Comparison of ENCODE assay signal across 1 cellular context in the genomic region with DNA sequence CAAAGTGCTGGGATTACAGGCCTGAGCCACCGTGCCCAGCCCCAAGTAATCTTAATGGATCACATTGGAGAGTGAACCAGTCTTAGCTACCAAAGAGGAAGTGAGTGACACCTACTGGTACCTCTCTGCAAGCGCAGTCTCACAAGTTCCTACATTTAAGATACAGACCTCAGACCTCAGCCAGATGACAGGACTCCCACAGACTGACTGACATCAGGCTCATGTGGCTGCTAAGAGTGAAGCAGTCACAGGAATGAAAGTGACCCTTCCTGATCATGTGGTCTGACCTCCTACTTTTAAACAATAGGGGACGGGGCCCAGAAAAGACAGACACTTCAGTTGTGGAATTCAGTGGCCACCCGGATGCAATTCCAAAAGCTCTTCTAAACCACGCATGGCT.
A peak's percentile ranks its signal among the peaks of the same experiment; 100 is the strongest.
TF ChIP-seq lines count a peak whose summit lies in the region.

No MANE protein-coding gene starts in this region.

TF ChIP-seq in GM12878, 131 proteins besides CTCF, POLR2A, EP300 and RAD21 (continued from another document):
- TF ChIP-seq, protein P1, sequence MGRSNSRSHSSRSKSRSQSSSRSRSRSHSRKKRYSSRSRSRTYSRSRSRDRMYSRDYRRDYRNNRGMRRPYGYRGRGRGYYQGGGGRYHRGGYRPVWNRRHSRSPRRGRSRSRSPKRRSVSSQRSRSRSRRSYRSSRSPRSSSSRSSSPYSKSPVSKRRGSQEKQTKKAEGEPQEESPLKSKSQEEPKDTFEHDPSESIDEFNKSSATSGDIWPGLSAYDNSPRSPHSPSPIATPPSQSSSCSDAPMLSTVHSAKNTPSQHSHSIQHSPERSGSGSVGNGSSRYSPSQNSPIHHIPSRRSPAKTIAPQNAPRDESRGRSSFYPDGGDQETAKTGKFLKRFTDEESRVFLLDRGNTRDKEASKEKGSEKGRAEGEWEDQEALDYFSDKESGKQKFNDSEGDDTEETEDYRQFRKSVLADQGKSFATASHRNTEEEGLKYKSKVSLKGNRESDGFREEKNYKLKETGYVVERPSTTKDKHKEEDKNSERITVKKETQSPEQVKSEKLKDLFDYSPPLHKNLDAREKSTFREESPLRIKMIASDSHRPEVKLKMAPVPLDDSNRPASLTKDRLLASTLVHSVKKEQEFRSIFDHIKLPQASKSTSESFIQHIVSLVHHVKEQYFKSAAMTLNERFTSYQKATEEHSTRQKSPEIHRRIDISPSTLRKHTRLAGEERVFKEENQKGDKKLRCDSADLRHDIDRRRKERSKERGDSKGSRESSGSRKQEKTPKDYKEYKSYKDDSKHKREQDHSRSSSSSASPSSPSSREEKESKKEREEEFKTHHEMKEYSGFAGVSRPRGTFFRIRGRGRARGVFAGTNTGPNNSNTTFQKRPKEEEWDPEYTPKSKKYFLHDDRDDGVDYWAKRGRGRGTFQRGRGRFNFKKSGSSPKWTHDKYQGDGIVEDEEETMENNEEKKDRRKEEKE (IDR thresholded peaks at IDR 0.05) = no peak
- TF ChIP-seq TCF3 (IDR thresholded peaks at IDR 0.05; ENCODE audit: borderline replicate concordance, insufficient read depth, low read depth, low read length) = no peak
- TF ChIP-seq RFX5 (IDR thresholded peaks at IDR 0.05; ENCODE audit: low read depth, low read length) = no peak
- TF ChIP-seq TCF12 (IDR thresholded peaks at IDR 0.05; ENCODE audit: low read depth, low read length) = no peak
- TF ChIP-seq SPI1 (IDR thresholded peaks at IDR 0.05; ENCODE audit: borderline replicate concordance, insufficient read depth, low read depth, low read length) = peak; percentile 73
- TF ChIP-seq SMC3 (IDR thresholded peaks at IDR 0.05; ENCODE audit: borderline replicate concordance, low read length) = peak; percentile 44; the same call in 1 of the 2 replicates
- TF ChIP-seq, protein P2, sequence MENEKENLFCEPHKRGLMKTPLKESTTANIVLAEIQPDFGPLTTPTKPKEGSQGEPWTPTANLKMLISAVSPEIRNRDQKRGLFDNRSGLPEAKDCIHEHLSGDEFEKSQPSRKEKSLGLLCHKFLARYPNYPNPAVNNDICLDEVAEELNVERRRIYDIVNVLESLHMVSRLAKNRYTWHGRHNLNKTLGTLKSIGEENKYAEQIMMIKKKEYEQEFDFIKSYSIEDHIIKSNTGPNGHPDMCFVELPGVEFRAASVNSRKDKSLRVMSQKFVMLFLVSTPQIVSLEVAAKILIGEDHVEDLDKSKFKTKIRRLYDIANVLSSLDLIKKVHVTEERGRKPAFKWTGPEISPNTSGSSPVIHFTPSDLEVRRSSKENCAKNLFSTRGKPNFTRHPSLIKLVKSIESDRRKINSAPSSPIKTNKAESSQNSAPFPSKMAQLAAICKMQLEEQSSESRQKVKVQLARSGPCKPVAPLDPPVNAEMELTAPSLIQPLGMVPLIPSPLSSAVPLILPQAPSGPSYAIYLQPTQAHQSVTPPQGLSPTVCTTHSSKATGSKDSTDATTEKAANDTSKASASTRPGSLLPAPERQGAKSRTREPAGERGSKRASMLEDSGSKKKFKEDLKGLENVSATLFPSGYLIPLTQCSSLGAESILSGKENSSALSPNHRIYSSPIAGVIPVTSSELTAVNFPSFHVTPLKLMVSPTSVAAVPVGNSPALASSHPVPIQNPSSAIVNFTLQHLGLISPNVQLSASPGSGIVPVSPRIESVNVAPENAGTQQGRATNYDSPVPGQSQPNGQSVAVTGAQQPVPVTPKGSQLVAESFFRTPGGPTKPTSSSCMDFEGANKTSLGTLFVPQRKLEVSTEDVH (IDR thresholded peaks at IDR 0.05; ENCODE audit: low read depth, partially characterized antibody) = no peak
- no peak for TF ChIP-seq MTA2 (IDR thresholded peaks at IDR 0.05; ENCODE audit: low read depth)
- TF ChIP-seq HCFC1 (IDR thresholded peaks at IDR 0.05; ENCODE audit: low read length) = no peak
- no peak for TF ChIP-seq JUNB (IDR thresholded peaks at IDR 0.05)
- TF ChIP-seq NR2C2 (IDR thresholded peaks at IDR 0.05; ENCODE audit: borderline replicate concordance, control insufficient read depth, insufficient read length, low read depth) = no peak
- TF ChIP-seq ZNF274 (IDR thresholded peaks at IDR 0.05; ENCODE audit: insufficient read depth, insufficient read length) = no peak
- TF ChIP-seq, protein P3, sequence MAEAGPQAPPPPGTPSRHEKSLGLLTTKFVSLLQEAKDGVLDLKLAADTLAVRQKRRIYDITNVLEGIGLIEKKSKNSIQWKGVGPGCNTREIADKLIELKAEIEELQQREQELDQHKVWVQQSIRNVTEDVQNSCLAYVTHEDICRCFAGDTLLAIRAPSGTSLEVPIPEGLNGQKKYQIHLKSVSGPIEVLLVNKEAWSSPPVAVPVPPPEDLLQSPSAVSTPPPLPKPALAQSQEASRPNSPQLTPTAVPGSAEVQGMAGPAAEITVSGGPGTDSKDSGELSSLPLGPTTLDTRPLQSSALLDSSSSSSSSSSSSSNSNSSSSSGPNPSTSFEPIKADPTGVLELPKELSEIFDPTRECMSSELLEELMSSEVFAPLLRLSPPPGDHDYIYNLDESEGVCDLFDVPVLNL (IDR thresholded peaks at IDR 0.05; ENCODE audit: low read depth, low read length) = no peak
- no peak for TF ChIP-seq NFYA (IDR thresholded peaks at IDR 0.05; ENCODE audit: borderline replicate concordance, low read depth, low read length)
- TF ChIP-seq, protein P4, sequence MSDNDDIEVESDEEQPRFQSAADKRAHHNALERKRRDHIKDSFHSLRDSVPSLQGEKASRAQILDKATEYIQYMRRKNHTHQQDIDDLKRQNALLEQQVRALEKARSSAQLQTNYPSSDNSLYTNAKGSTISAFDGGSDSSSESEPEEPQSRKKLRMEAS (IDR thresholded peaks at IDR 0.05; ENCODE audit: low read depth, low read length) = no peak
- TF ChIP-seq IKZF2 (IDR thresholded peaks at IDR 0.05) = peak; percentile 12 to 47; a peak in 2 of 4 replicates
- TF ChIP-seq BACH1 (IDR thresholded peaks at IDR 0.05; ENCODE audit: borderline replicate concordance) = no peak
- no peak for TF ChIP-seq ESRRA (IDR thresholded peaks at IDR 0.05; ENCODE audit: low read length)
- TF ChIP-seq, protein P5, sequence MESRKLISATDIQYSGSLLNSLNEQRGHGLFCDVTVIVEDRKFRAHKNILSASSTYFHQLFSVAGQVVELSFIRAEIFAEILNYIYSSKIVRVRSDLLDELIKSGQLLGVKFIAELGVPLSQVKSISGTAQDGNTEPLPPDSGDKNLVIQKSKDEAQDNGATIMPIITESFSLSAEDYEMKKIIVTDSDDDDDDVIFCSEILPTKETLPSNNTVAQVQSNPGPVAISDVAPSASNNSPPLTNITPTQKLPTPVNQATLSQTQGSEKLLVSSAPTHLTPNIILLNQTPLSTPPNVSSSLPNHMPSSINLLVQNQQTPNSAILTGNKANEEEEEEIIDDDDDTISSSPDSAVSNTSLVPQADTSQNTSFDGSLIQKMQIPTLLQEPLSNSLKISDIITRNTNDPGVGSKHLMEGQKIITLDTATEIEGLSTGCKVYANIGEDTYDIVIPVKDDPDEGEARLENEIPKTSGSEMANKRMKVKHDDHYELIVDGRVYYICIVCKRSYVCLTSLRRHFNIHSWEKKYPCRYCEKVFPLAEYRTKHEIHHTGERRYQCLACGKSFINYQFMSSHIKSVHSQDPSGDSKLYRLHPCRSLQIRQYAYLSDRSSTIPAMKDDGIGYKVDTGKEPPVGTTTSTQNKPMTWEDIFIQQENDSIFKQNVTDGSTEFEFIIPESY (IDR thresholded peaks at IDR 0.05) = no peak
- no peak for TF ChIP-seq NFIC (IDR thresholded peaks at IDR 0.05; ENCODE audit: low read depth, low read length)
- TF ChIP-seq, protein P6, sequence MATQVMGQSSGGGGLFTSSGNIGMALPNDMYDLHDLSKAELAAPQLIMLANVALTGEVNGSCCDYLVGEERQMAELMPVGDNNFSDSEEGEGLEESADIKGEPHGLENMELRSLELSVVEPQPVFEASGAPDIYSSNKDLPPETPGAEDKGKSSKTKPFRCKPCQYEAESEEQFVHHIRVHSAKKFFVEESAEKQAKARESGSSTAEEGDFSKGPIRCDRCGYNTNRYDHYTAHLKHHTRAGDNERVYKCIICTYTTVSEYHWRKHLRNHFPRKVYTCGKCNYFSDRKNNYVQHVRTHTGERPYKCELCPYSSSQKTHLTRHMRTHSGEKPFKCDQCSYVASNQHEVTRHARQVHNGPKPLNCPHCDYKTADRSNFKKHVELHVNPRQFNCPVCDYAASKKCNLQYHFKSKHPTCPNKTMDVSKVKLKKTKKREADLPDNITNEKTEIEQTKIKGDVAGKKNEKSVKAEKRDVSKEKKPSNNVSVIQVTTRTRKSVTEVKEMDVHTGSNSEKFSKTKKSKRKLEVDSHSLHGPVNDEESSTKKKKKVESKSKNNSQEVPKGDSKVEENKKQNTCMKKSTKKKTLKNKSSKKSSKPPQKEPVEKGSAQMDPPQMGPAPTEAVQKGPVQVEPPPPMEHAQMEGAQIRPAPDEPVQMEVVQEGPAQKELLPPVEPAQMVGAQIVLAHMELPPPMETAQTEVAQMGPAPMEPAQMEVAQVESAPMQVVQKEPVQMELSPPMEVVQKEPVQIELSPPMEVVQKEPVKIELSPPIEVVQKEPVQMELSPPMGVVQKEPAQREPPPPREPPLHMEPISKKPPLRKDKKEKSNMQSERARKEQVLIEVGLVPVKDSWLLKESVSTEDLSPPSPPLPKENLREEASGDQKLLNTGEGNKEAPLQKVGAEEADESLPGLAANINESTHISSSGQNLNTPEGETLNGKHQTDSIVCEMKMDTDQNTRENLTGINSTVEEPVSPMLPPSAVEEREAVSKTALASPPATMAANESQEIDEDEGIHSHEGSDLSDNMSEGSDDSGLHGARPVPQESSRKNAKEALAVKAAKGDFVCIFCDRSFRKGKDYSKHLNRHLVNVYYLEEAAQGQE (IDR thresholded peaks at IDR 0.05; ENCODE audit: low read depth, low read length) = no peak
- TF ChIP-seq SRF (IDR thresholded peaks at IDR 0.05; ENCODE audit: low read depth in 2 of 2, low read length in 2 of 2) = no peak
- no peak for TF ChIP-seq RB1 (IDR thresholded peaks at IDR 0.05; ENCODE audit: borderline replicate concordance)
- TF ChIP-seq WRNIP1 (IDR thresholded peaks at IDR 0.05; ENCODE audit: borderline replicate concordance, low read depth, low read length) = no peak
- TF ChIP-seq, protein P7, sequence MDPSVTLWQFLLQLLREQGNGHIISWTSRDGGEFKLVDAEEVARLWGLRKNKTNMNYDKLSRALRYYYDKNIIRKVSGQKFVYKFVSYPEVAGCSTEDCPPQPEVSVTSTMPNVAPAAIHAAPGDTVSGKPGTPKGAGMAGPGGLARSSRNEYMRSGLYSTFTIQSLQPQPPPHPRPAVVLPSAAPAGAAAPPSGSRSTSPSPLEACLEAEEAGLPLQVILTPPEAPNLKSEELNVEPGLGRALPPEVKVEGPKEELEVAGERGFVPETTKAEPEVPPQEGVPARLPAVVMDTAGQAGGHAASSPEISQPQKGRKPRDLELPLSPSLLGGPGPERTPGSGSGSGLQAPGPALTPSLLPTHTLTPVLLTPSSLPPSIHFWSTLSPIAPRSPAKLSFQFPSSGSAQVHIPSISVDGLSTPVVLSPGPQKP (IDR thresholded peaks at IDR 0.05; ENCODE audit: low read depth, low read length) = no peak
- TF ChIP-seq ASH2L (IDR thresholded peaks at IDR 0.05; ENCODE audit: borderline replicate concordance, low read depth) = no peak
- no peak for TF ChIP-seq MEF2B (IDR thresholded peaks at IDR 0.05; ENCODE audit: partially characterized antibody, poor library complexity, severe bottlenecking)
- TF ChIP-seq YY1 (IDR thresholded peaks at IDR 0.05; ENCODE audit: low read depth, low read length) = 0 out of 2 replicates have a peak, but pooled peaks have one; percentile 46
- no peak for TF ChIP-seq ZNF24 (IDR thresholded peaks at IDR 0.05)
- TF ChIP-seq, protein P8, sequence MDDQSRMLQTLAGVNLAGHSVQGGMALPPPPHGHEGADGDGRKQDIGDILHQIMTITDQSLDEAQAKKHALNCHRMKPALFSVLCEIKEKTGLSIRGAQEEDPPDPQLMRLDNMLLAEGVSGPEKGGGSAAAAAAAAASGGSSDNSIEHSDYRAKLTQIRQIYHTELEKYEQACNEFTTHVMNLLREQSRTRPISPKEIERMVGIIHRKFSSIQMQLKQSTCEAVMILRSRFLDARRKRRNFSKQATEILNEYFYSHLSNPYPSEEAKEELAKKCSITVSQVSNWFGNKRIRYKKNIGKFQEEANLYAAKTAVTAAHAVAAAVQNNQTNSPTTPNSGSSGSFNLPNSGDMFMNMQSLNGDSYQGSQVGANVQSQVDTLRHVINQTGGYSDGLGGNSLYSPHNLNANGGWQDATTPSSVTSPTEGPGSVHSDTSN (IDR thresholded peaks at IDR 0.05; ENCODE audit: insufficient replicate concordance, low read depth, low read length) = peak; percentile 17
- no peak for TF ChIP-seq ZNF217 (IDR thresholded peaks at IDR 0.05)
- no peak for TF ChIP-seq MXI1 (IDR thresholded peaks at IDR 0.05; ENCODE audit: low read depth, low read length)
- no peak for TF ChIP-seq YBX1 (IDR thresholded peaks at IDR 0.05)
- TF ChIP-seq NR2F1 (conservative IDR thresholded peaks at IDR 0.05) = peak; percentile 49; the same call in 1 of the 2 replicates
- peak; percentile 49; the same call in 1 of the 2 replicates for TF ChIP-seq IKZF1 (conservative IDR thresholded peaks at IDR 0.05)
- TF ChIP-seq, protein P9, sequence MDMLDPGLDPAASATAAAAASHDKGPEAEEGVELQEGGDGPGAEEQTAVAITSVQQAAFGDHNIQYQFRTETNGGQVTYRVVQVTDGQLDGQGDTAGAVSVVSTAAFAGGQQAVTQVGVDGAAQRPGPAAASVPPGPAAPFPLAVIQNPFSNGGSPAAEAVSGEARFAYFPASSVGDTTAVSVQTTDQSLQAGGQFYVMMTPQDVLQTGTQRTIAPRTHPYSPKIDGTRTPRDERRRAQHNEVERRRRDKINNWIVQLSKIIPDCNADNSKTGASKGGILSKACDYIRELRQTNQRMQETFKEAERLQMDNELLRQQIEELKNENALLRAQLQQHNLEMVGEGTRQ (IDR thresholded peaks at IDR 0.05; ENCODE audit: borderline replicate concordance, low read depth, low read length) = no peak
- TF ChIP-seq BHLHE40 (IDR thresholded peaks at IDR 0.05; ENCODE audit: borderline replicate concordance in 1 of 2, low read depth in 2 of 2, low read length in 1 of 2) = peak in 1 of 2 experiments; percentile 9; a peak in 1 of 4 replicates
- peak; percentile 33; the same call in 1 of the 2 replicates for TF ChIP-seq RUNX3 (IDR thresholded peaks at IDR 0.05; ENCODE audit: low read length)
- TF ChIP-seq PAX8 (IDR thresholded peaks at IDR 0.05) = no peak
- no peak for TF ChIP-seq PML (IDR thresholded peaks at IDR 0.05; ENCODE audit: low read length)
- no peak for TF ChIP-seq TBL1XR1 (IDR thresholded peaks at IDR 0.05; ENCODE audit: low read depth, low read length)
- TF ChIP-seq LARP7 (IDR thresholded peaks at IDR 0.05) = no peak
- TF ChIP-seq, protein P10, sequence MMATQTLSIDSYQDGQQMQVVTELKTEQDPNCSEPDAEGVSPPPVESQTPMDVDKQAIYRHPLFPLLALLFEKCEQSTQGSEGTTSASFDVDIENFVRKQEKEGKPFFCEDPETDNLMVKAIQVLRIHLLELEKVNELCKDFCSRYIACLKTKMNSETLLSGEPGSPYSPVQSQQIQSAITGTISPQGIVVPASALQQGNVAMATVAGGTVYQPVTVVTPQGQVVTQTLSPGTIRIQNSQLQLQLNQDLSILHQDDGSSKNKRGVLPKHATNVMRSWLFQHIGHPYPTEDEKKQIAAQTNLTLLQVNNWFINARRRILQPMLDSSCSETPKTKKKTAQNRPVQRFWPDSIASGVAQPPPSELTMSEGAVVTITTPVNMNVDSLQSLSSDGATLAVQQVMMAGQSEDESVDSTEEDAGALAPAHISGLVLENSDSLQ (IDR thresholded peaks at IDR 0.05) = peak; percentile 82
- no peak for TF ChIP-seq EZH2 (IDR thresholded peaks at IDR 0.05; ENCODE audit: borderline replicate concordance, control insufficient read depth, low read depth, low read length)
- TF ChIP-seq HDAC2 (IDR thresholded peaks at IDR 0.05) = no peak
